14 cellular contexts compared by ENCODE assay signal in genomic region chr1:59178339-59178744, GRCh38.
DNase-seq lines count a peak whose midpoint lies in the region; ATAC-seq and TF ChIP-seq lines count a peak whose summit lies in the region.
"Had no signal": no experiment of that assay in that cellular context is flagged by ENCODE, and none has a peak within 500 bp of the region (broad histone marks: within the 10 kb centered on the region; RNA-seq: fewer than 3 reads in every experiment).

No MANE protein-coding gene starts in this region.

- no peak overlapping the region for H2BK15ac ChIP-seq in mesendoderm (replicated peaks; ENCODE audit: low read depth)

- H2AK5ac ChIP-seq in mesendoderm (ENCODE audit: low read length), result no peak overlapping the region

- no peaks in the 10 kb centered on the region for H3K79me1 ChIP-seq in mesendoderm (ENCODE audit: low read length)

- intact Hi-C loops in tibial artery (cut with DNase I; ENCODE audit: low total_unique reads), result no loop called here

- H3K27me3 ChIP-seq in SJCRH30, result no peaks in the 10 kb centered on the region
- H3K27me3 ChIP-seq in fibroblast of lung (ENCODE audit: control insufficient read depth, insufficient read depth, low read length), result no peaks in the 10 kb centered on the region
- no peaks in the 10 kb centered on the region for H3K27me3 ChIP-seq in mesendoderm (ENCODE audit: insufficient read depth, low read length, poor library complexity)
- no peaks in the 10 kb centered on the region for H3K27me3 ChIP-seq in tibial artery
- H3K27me3 ChIP-seq: colonic mucosa, pancreas had no signal

- H2BK5ac ChIP-seq in mesendoderm (ENCODE audit: low read length), result no peak overlapping the region

- H4K5ac ChIP-seq in mesendoderm (ENCODE audit: low read length), result no peak overlapping the region

- H2BK120ac ChIP-seq in mesendoderm (ENCODE audit: low read depth, low read length), result no peak overlapping the region

- no peaks in the 10 kb centered on the region for H4K20me1 ChIP-seq in fibroblast of lung (ENCODE audit: control insufficient read depth, extremely low read depth, insufficient read depth, low read length)

- no peak overlapping the region for H3K18ac ChIP-seq in mesendoderm (ENCODE audit: low read length)

- H3K9ac ChIP-seq in fibroblast of lung (ENCODE audit: insufficient read depth, low read length) (no peak overlapping the region), mesendoderm (ENCODE audit: low read length) (no peak overlapping the region)

- ATAC-seq in HG02678 (IDR thresholded peaks at IDR 0.05; ENCODE audit: unreplicated experiment) (no peak), GM18498 (IDR thresholded peaks at IDR 0.05; ENCODE audit: unreplicated experiment) (no peak)

- H2AFZ ChIP-seq in fibroblast of lung (ENCODE audit: low read length), result no peak overlapping the region

- no peak overlapping the region for H3K27ac ChIP-seq in SJCRH30
- H3K27ac ChIP-seq in fibroblast of lung (ENCODE audit: insufficient read depth, low read length), result no peak overlapping the region
- no peak overlapping the region for H3K27ac ChIP-seq in mesendoderm (ENCODE audit: low read depth, low read length)
- peak overlapping the region; percentile 67 to 73 for H3K27ac ChIP-seq in tibial artery
- H3K27ac ChIP-seq: colonic mucosa, pancreas had no signal

- H3K23ac ChIP-seq in mesendoderm (ENCODE audit: low read length), result no peak overlapping the region

- TF ChIP-seq CTCF in fibroblast of lung (conservative IDR thresholded peaks at IDR 0.05 in 1 of 2, IDR thresholded peaks at IDR 0.05 in 1 of 2; ENCODE audit: low read depth in 1 of 2, low read length in 2 of 2) (no peak), tibial artery (IDR thresholded peaks at IDR 0.05) (no peak)

- H3K9me3 ChIP-seq in SJCRH30 (replicated peaks) (0 out of 2 replicates have a peak, but pooled peaks cover 4% of the 10 kb centered on the region), fibroblast of lung (ENCODE audit: control insufficient read depth, insufficient read depth, low read depth, low read length) (no peaks in the 10 kb centered on the region), tibial artery (no peaks in the 10 kb centered on the region)
- H3K9me3 ChIP-seq: colonic mucosa, pancreas had no signal

- H3K79me2 ChIP-seq in fibroblast of lung (ENCODE audit: control insufficient read depth, insufficient read depth, low read length), result no peaks in the 10 kb centered on the region
- no peaks in the 10 kb centered on the region for H3K79me2 ChIP-seq in mesendoderm (ENCODE audit: control insufficient read depth, insufficient read depth, low read length)

- H3K4me3 ChIP-seq in SJCRH30 (no peak overlapping the region), fibroblast of lung (replicated peaks in 1 of 4; ENCODE audit: control extremely low read depth in 1 of 4, insufficient read depth in 1 of 4, low read depth in 3 of 4, low read length in 4 of 4) (no peak overlapping the region), mesendoderm (ENCODE audit: low read length) (no peak overlapping the region), tibial artery (no peak overlapping the region)
- H3K4me3 ChIP-seq: colonic mucosa, pancreas had no signal

- no CpG with 5 or more reads among the region's 2 CpGs for WGBS in mesendoderm (ENCODE audit: extremely low coverage, insufficient coverage, low lambda C conversion rate)

- H3K36me3 ChIP-seq in SJCRH30, result no peaks in the 10 kb centered on the region
- no peaks in the 10 kb centered on the region for H3K36me3 ChIP-seq in fibroblast of lung (ENCODE audit: control insufficient read depth, insufficient read depth, low read length)
- H3K36me3 ChIP-seq in mesendoderm (ENCODE audit: control insufficient read depth, insufficient read depth, low read length), result no peaks in the 10 kb centered on the region
- H3K36me3 ChIP-seq in tibial artery, result no peaks in the 10 kb centered on the region
- H3K36me3 ChIP-seq: colonic mucosa, pancreas had no signal

- H3K4me2 ChIP-seq in fibroblast of lung (ENCODE audit: extremely low read depth, insufficient read depth, low read length), result no peak overlapping the region
- H3K4me2 ChIP-seq in mesendoderm (ENCODE audit: low read length), result no peak overlapping the region

- H3K4ac ChIP-seq in mesendoderm (ENCODE audit: low read depth, low read length), result no peak overlapping the region

- DNase-seq in SJCRH30 (peak; percentile 55 to 60), fibroblast of lung (ENCODE audit: low read depth in 2 of 2) (peak; percentile 76 to 89), mesendoderm (peak; percentile 56), tibial artery (peak; percentile 76 to 83), NCI-H1417 (lab: John Stamatoyannopoulos, UW) (no peak), NCI-H187 (lab: John Stamatoyannopoulos, UW) (no peak)
- DNase-seq: activated CD4-positive, alpha-beta T cell treated with anti-CD3 and anti-CD28 coated beads for 48 hours; Calu3; colonic mucosa; NCI-H1436; NK-92 treated with Interleukin-12 subunit alpha and Interleukin-12 subunit beta, amount 100 ng/mL, for 24 hours; pancreas had no signal

- H4K8ac ChIP-seq in mesendoderm (ENCODE audit: low read depth, low read length), result no peak overlapping the region

- no peak overlapping the region for H3K56ac ChIP-seq in mesendoderm (ENCODE audit: low read length)

- H3K4me1 ChIP-seq in SJCRH30 (peaks cover 19% of the 10 kb centered on the region), fibroblast of lung (ENCODE audit: control insufficient read depth, extremely low read depth, insufficient read depth, low read length) (peaks cover 11% of the 10 kb centered on the region), mesendoderm (ENCODE audit: control insufficient read depth, low read depth, low read length) (no peaks in the 10 kb centered on the region), tibial artery (peaks cover 0 to 31% (median 20%) of the 10 kb centered on the region in 4 donors)
- H3K4me1 ChIP-seq: colonic mucosa, pancreas had no signal

Comparison
In these comparisons a context has a peak if more than half of its experiments do, and no peak if none do; other contexts are left out.
1. DNase-seq: peak in SJCRH30 (2 of 2), fibroblast of lung (2 of 2), mesendoderm (single experiment) and tibial artery (2 of 2); none in NCI-H1417 (0 of 3) and NCI-H187 (0 of 2).
2. H3K27ac ChIP-seq: peak in tibial artery (2 of 2); none in SJCRH30 (single experiment), fibroblast of lung (single experiment) and mesendoderm (single experiment).